19 cellular contexts compared by ENCODE assay signal in the genomic region with DNA sequence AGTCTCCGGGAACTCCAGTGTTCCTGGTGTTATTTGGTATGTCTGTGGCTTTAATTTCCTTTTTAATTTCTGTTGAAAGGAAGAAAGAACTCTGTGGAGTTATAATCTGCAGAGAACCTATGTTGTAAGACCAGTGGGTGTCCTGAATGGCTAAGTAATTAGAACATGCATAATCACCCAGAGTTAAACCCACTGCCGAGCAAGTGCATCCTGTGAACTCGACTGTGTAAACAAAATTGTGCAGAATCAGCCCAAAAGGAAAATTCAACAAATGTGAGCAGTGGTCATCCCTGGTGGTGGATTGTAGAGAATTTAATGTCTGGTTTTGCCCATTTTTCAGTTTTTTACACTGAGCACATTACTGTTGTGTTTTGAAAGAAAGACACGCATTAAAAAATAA.
"Had no signal": no experiment of that assay in that cellular context is flagged by ENCODE, and none has a peak within 500 bp of the region (broad histone marks: within the 10 kb centered on the region; RNA-seq: fewer than 3 reads in every experiment).

No MANE protein-coding gene starts in this region.

- H3K4me1 ChIP-seq: body of pancreas, colonic mucosa, lower lobe of right lung, spleen, uterus had no signal

- H3K9me3 ChIP-seq: body of pancreas, colonic mucosa, esophagus squamous epithelium, lower lobe of right lung, spleen, tibial nerve, uterus had no signal

- DNase-seq: activated CD4-positive, alpha-beta T cell treated with anti-CD3 and anti-CD28 coated beads for 36 hours; activated CD4-positive, alpha-beta T cell treated with anti-CD3 and anti-CD28 coated beads, Interleukin-2, amount 50 U/mL, for 48 hours; activated CD8-positive, alpha-beta memory T cell treated with anti-CD3 and anti-CD28 coated beads, Interleukin-2, amount 10 ng/mL, durations not matched to agents 7 days and 5 days; amniotic stem cell; body of pancreas; caudate nucleus; colonic mucosa; effector CD8-positive, alpha-beta T cell; esophagus squamous epithelium; islet precursor cell; left colon; lower lobe of right lung; natural killer cell; spleen; stimulated activated CD8-positive, alpha-beta memory T cell treated with anti-CD3 and anti-CD28 coated beads, Interleukin-4, amount 100 ng/mL, for 48 hours; stimulated activated naive CD4-positive, alpha-beta T cell treated with Interleukin-2 at 50 U/mL for 16 hours; T-cell; uterus had no signal

- H3K4me3 ChIP-seq: body of pancreas, colonic mucosa, esophagus squamous epithelium, lower lobe of right lung, spleen, tibial nerve, uterus had no signal

- H3K27me3 ChIP-seq: body of pancreas, colonic mucosa, esophagus squamous epithelium, tibial nerve, uterus had no signal

- H3K36me3 ChIP-seq: colonic mucosa, esophagus squamous epithelium, lower lobe of right lung, spleen, tibial nerve, uterus had no signal

- H3K27ac ChIP-seq: body of pancreas, colonic mucosa, esophagus squamous epithelium, lower lobe of right lung, spleen, tibial nerve, uterus had no signal

- ATAC-seq: activated CD4-positive, alpha-beta T cell treated with anti-CD3 and anti-CD28 coated beads for 36 hours; activated CD8-positive, alpha-beta memory T cell treated with anti-CD3 and anti-CD28 coated beads, Interleukin-2, amount 10 ng/mL, durations not matched to agents 7 days and 5 days; body of pancreas; left colon; lower lobe of right lung; natural killer cell; T-cell had no signal
